ENCODE assay signal across 1 cellular context in the genomic region with DNA sequence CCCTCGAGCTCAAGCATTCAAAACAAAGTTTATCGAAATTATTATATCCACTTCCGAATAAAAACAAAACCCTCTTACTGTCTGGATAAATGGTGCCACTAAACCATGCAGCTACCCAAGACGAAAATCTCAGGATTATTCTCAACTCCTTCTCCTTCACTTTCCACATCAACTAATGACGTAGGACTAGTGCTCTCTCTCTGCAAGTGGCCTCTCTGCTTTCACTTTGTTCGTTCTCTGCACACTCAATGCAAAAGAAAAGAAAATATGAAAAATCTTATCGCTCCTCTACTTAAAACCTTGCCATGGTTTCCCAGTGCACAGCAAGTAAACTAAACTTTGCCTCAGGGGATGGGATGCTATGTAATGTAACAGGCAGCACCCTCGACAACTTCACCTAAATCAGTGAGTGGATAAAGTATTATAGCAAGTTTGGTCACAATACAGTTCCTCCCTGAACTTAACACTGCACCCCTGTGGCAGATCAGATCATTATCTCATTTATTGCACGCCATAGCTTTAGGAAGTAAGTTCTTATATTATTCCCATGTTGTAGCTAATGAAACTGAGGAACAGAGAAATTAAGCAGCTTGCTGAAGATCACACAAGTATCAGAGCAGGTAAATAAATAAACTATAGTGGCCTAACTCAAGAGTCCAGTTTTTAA.
TF ChIP-seq lines count a peak whose summit lies in the region.

No MANE protein-coding gene starts in this region.

TF ChIP-seq in GM12878, 131 proteins besides CTCF, POLR2A, EP300 and RAD21 (continued from another document):
- TF ChIP-seq HSF1 (IDR thresholded peaks at IDR 0.05; ENCODE audit: low read depth, low read length) = no peak
- TF ChIP-seq HDAC2 (IDR thresholded peaks at IDR 0.05) = no peak
- TF ChIP-seq NFYA (IDR thresholded peaks at IDR 0.05; ENCODE audit: borderline replicate concordance, low read depth, low read length) = no peak
- TF ChIP-seq SIX5 (IDR thresholded peaks at IDR 0.05; ENCODE audit: low read depth, low read length, severe bottlenecking) = no peak
- TF ChIP-seq RFX5 (IDR thresholded peaks at IDR 0.05; ENCODE audit: low read depth, low read length) = peak; percentile 79; the same call in 1 of the 2 replicates
- TF ChIP-seq MTA2 (IDR thresholded peaks at IDR 0.05; ENCODE audit: low read depth) = no peak
- no peak for TF ChIP-seq CHD1 (IDR thresholded peaks at IDR 0.05; ENCODE audit: low read depth, low read length)
